ENCODE assay signal across 15 cellular contexts in genomic region chr13:99045396-99045795, GRCh38.
DNase-seq lines count a peak whose midpoint lies in the region; ATAC-seq and TF ChIP-seq lines count a peak whose summit lies in the region.
"Had no signal": no experiment of that assay in that cellular context is flagged by ENCODE, and none has a peak within 500 bp of the region (broad histone marks: within the 10 kb centered on the region; RNA-seq: fewer than 3 reads in every experiment).

No MANE protein-coding gene starts in this region.

- peaks cover 95% of the 10 kb centered on the region for H3K4me1 ChIP-seq in CD8-positive, alpha-beta memory T cell (ENCODE audit: insufficient read depth, low read length)
- H3K4me1 ChIP-seq in RWPE2 (ENCODE audit: insufficient read depth, poor library complexity, severe bottlenecking): peaks cover 55% of the 10 kb centered on the region

- CTCF ChIA-PET in CD8-positive, alpha-beta memory T cell (lab: Charles Lee): interaction anchor here (0.8 to 2.8 kb wide), 10 partner anchors 9 to 131 kb away, joined by 3 to 13 read pairs (median 6); no protein-coding TSS in a partner anchor

- H3K9me3 Mint-ChIP-seq in CD8-positive, alpha-beta memory T cell: no peaks in the 10 kb centered on the region
- H3K9me3 Mint-ChIP-seq: naive B cell had no signal

- H3K4me3 ChIP-seq in CD8-positive, alpha-beta memory T cell (ENCODE audit: low read length): no peak overlapping the region
- no peak overlapping the region for H3K4me3 ChIP-seq in RWPE2 (ENCODE audit: severe bottlenecking)
- H3K4me3 ChIP-seq: SJCRH30, transverse colon had no signal

- POLR2A ChIA-PET in CD8-positive, alpha-beta memory T cell (lab: Charles Lee): interaction anchor here (0.6 to 1.4 kb wide), 11 partner anchors 10 to 1629 kb away, joined by 3 to 7 read pairs (median 4); no protein-coding TSS in a partner anchor

- H3K4me1 Mint-ChIP-seq in CD8-positive, alpha-beta memory T cell: peaks cover 89 to 98% (median 96%) of the 10 kb centered on the region in 3 donors

- H3K27ac Mint-ChIP-seq in CD8-positive, alpha-beta memory T cell: peak overlapping the region; percentile 88 to 97 (median 96)

- no peaks in the 10 kb centered on the region for H3K9me3 ChIP-seq in CD8-positive, alpha-beta memory T cell (ENCODE audit: low read length)
- H3K9me3 ChIP-seq in RWPE2 (ENCODE audit: severe bottlenecking): no peaks in the 10 kb centered on the region
- H3K9me3 ChIP-seq: SJCRH30, transverse colon had no signal

- no peak for ATAC-seq in RWPE2 (ENCODE audit: low read depth)

- H3K4me3 Mint-ChIP-seq in CD8-positive, alpha-beta memory T cell: peak overlapping the region; percentile 56 to 89 (median 80)

- no peaks in the 10 kb centered on the region for H3K27me3 ChIP-seq in CD8-positive, alpha-beta memory T cell (ENCODE audit: insufficient read depth, low read length, poor library complexity, severe bottlenecking)
- H3K27me3 ChIP-seq in RWPE2 (ENCODE audit: insufficient read depth, poor library complexity, severe bottlenecking): no peaks in the 10 kb centered on the region
- H3K27me3 ChIP-seq: SJCRH30, transverse colon had no signal

- no peak for DNase-seq in CD8-positive, alpha-beta memory T cell
- DNase-seq in RWPE2 (ENCODE audit: low spot score): no peak
- DNase-seq in dedifferentiated amniotic fluid mesenchymal stem cell (ENCODE audit: extremely low spot score): peak; percentile 56
- DNase-seq in non-pigmented ciliary epithelial cell (ENCODE audit: low read depth): peak; percentile 43
- no peak for DNase-seq in NCI-H2227 (lab: John Stamatoyannopoulos, UW; ENCODE audit: unreplicated experiment)
- DNase-seq in GOT3 (lab: John Stamatoyannopoulos, UW): no peak
- no peak for DNase-seq in NCI-H2107 treated with DMSO at 0.1 percent for 48 hours (lab: John Stamatoyannopoulos, UW; ENCODE audit: unreplicated experiment)
- DNase-seq in RKO (ENCODE audit: low spot score): no peak
- DNase-seq: foreskin fibroblast, naive B cell, NCI-H2081, SJCRH30, WERI-Rb-1 had no signal

- H3K36me3 ChIP-seq in CD8-positive, alpha-beta memory T cell (ENCODE audit: insufficient read depth, low read length): no peaks in the 10 kb centered on the region
- H3K36me3 ChIP-seq in RWPE2 (ENCODE audit: low read depth): no peaks in the 10 kb centered on the region
- H3K36me3 ChIP-seq: SJCRH30, transverse colon, WERI-Rb-1 had no signal

- H3K36me3 Mint-ChIP-seq in CD8-positive, alpha-beta memory T cell: no peaks in the 10 kb centered on the region

- no peak for TF ChIP-seq CTCF in RWPE2 (IDR thresholded peaks at IDR 0.05; ENCODE audit: poor library complexity, severe bottlenecking)

- H3K27ac ChIP-seq in CD8-positive, alpha-beta memory T cell (ENCODE audit: low read depth, low read length): no peak overlapping the region
- H3K27ac ChIP-seq in RWPE2 (ENCODE audit: poor library complexity, severe bottlenecking): peak overlapping the region; percentile 89
- H3K27ac ChIP-seq: KMS-11, SJCRH30, WERI-Rb-1 had no signal

- no peaks in the 10 kb centered on the region for H3K27me3 Mint-ChIP-seq in CD8-positive, alpha-beta memory T cell

Comparison
In these comparisons a context has a peak if more than half of its experiments do, and no peak if none do; other contexts are left out.
1. DNase-seq: peak in dedifferentiated amniotic fluid mesenchymal stem cell (single experiment) and non-pigmented ciliary epithelial cell (single experiment); none in CD8-positive, alpha-beta memory T cell (0 of 5), RWPE2 (single experiment), NCI-H2227 (single experiment), GOT3 (single experiment), NCI-H2107 treated with DMSO at 0.1 percent for 48 hours (single experiment) and RKO (single experiment).